In the genomic region with DNA sequence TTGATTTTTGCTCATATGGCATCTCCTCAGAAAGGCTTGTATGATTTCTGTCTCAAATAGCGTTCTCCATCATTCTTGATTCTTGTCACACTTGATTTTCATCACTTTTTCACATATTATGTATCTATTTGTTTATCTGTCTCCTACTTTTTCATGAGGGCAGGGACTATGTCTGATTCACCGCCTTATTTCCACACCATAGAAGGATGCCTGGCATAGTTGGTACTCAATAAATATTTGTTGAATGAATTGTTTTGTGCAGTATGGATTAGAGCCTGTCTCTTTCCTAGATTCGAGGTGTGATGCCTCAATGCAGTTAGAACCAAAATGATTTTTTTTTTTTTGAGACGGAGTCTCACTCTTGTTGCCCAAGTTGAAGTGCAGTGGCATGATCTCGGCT, we compare ENCODE assay signal across 14 cellular contexts. TPM values are rescaled to one million over a fixed set of nuclear protein-coding genes. Genes with fewer than 3 reads are reported as not detected.
DNase-seq lines count a peak whose midpoint lies in the region; ATAC-seq, FAIRE-seq and TF ChIP-seq lines count a peak whose summit lies in the region.
"Had no signal": no experiment of that assay in that cellular context is flagged by ENCODE, and none has a peak within 500 bp of the region (broad histone marks: within the 10 kb centered on the region; RNA-seq: fewer than 3 reads in every experiment).

No MANE protein-coding gene starts in this region.

- no peaks in the 10 kb centered on the region for H3K27me3 ChIP-seq in CD4-positive, alpha-beta memory T cell (ENCODE audit: insufficient read depth, low read length)
- H3K27me3 ChIP-seq in bronchial epithelial cell (ENCODE audit: control insufficient read depth, insufficient read depth, low read length): no peaks in the 10 kb centered on the region
- no peaks in the 10 kb centered on the region for H3K27me3 ChIP-seq in trophoblast cell (ENCODE audit: insufficient read depth, low read length)
- no peaks in the 10 kb centered on the region for H3K27me3 ChIP-seq in ovary
- no peaks in the 10 kb centered on the region for H3K27me3 ChIP-seq in heart left ventricle

- H2BK12ac ChIP-seq in trophoblast cell (ENCODE audit: low read length): no peak overlapping the region

- H3K27ac ChIP-seq in CD4-positive, alpha-beta memory T cell (ENCODE audit: low read depth, low read length): no peak overlapping the region
- H3K27ac ChIP-seq in trophoblast cell (ENCODE audit: low read depth, low read length) (no peak overlapping the region), ovary (no peak overlapping the region), heart left ventricle (peak overlapping the region in 1 of 12 donors; percentile 73)
- H3K27ac ChIP-seq: parathyroid adenoma had no signal

- no peak overlapping the region for H3K4ac ChIP-seq in trophoblast cell (ENCODE audit: low read depth, low read length)

- H3K79me2 ChIP-seq in trophoblast cell (ENCODE audit: control insufficient read depth, insufficient read depth, low read length, poor library complexity): peaks cover 8% of the 10 kb centered on the region

- H4K8ac ChIP-seq in trophoblast cell (ENCODE audit: low read depth, low read length): no peak overlapping the region

- H3K27me3 Mint-ChIP-seq in CD4-positive, alpha-beta memory T cell: no peaks in the 10 kb centered on the region
- no peaks in the 10 kb centered on the region; the same call in 1 of the 2 replicates for H3K27me3 Mint-ChIP-seq in HFFc6 (ENCODE audit: insufficient read depth)

- no peak overlapping the region for H2AFZ ChIP-seq in trophoblast cell (ENCODE audit: insufficient read depth, low read length, poor library complexity)
- H2AFZ ChIP-seq: parathyroid adenoma had no signal

- H3K27ac Mint-ChIP-seq in CD4-positive, alpha-beta memory T cell: peak overlapping the region in 5 of 7 donors; percentile 6 to 74 (median 12)
- peak overlapping the region; percentile 75; the same call in 1 of the 2 replicates for H3K27ac Mint-ChIP-seq in HFFc6

- H3K9me3 ChIP-seq in CD4-positive, alpha-beta memory T cell (ENCODE audit: control insufficient read depth in 1 of 2, low read length in 2 of 2): no peaks in the 10 kb centered on the region
- H3K9me3 ChIP-seq in trophoblast cell (ENCODE audit: insufficient read depth, low read depth, low read length) (no peaks in the 10 kb centered on the region), ovary (no peaks in the 10 kb centered on the region), heart left ventricle (no peaks in the 10 kb centered on the region)

- ATAC-seq in heart left ventricle (no peak), HG02884 (IDR thresholded peaks at IDR 0.05; ENCODE audit: unreplicated experiment) (no peak)
- ATAC-seq: Right ventricle myocardium inferior had no signal

- H3K9me3 Mint-ChIP-seq in CD4-positive, alpha-beta memory T cell: no peaks in the 10 kb centered on the region
- no peaks in the 10 kb centered on the region for H3K9me3 Mint-ChIP-seq in HFFc6

- no peak overlapping the region for H4K12ac ChIP-seq in trophoblast cell (ENCODE audit: low read depth, low read length)

- peaks cover 17% of the 10 kb centered on the region for H3K36me3 ChIP-seq in CD4-positive, alpha-beta memory T cell (ENCODE audit: insufficient read depth, low read length)
- H3K36me3 ChIP-seq in bronchial epithelial cell (ENCODE audit: control insufficient read depth, insufficient read depth, low read length): peaks cover 8% of the 10 kb centered on the region
- peaks cover 31 to 46% of the 10 kb centered on the region in 2 experiments for H3K36me3 ChIP-seq in trophoblast cell (ENCODE audit: control insufficient read depth in 1 of 2, insufficient read depth in 2 of 2, low read length in 2 of 2)
- H3K36me3 ChIP-seq in ovary: no peaks in the 10 kb centered on the region
- peaks cover 0 to 73% (median 49%) of the 10 kb centered on the region in 9 donors for H3K36me3 ChIP-seq in heart left ventricle

- H3K4me1 ChIP-seq in CD4-positive, alpha-beta memory T cell (ENCODE audit: insufficient read depth, low read length): peaks cover 30% of the 10 kb centered on the region
- no peaks in the 10 kb centered on the region for H3K4me1 ChIP-seq in trophoblast cell (ENCODE audit: control insufficient read depth in 1 of 2, insufficient read depth in 2 of 2, low read length in 2 of 2)
- H3K4me1 ChIP-seq in ovary (ENCODE audit: insufficient read depth): no peaks in the 10 kb centered on the region
- peaks cover 0 to 4% (median 0%) of the 10 kb centered on the region in 12 donors for H3K4me1 ChIP-seq in heart left ventricle

- H3K79me1 ChIP-seq in trophoblast cell (ENCODE audit: low read length): no peaks in the 10 kb centered on the region

- no peak overlapping the region for H4K91ac ChIP-seq in trophoblast cell (ENCODE audit: low read depth, low read length)

- H2BK120ac ChIP-seq in trophoblast cell (ENCODE audit: insufficient read depth, low read length, poor library complexity): no peak overlapping the region

- DNase-seq in CD4-positive, alpha-beta memory T cell: no peak
- peak; percentile 55 for DNase-seq in HFFc6
- peak; percentile 42 for DNase-seq in bronchial epithelial cell (ENCODE audit: low read depth)
- DNase-seq in trophoblast cell: peak; percentile 29 to 84
- no peak for DNase-seq in ovary
- no peak for DNase-seq in heart left ventricle
- no peak for DNase-seq in GM19238 (ENCODE audit: insufficient read length, low spot score)
- DNase-seq: activated CD4-positive, alpha-beta T cell treated with anti-CD3 and anti-CD28 coated beads, Interleukin-2, amount 50 U/mL, for 4 hours; dermis blood vessel endothelial cell; NCI-H1092 treated with DMSO at 0.1 percent for 48 hours; NK-92 treated with Interleukin-12 subunit alpha and Interleukin-12 subunit beta, amount 100 ng/mL, for 24 hours had no signal

- CTCF ChIA-PET in CD4-positive, alpha-beta memory T cell (lab: Charles Lee; ENCODE audit: partially characterized antibody): interaction anchor here (0.9 to 22.4 kb wide), 4 partner anchors 11 to 107 kb away, joined by 5 to 609 read pairs (median 12); a partner anchor contains a TSS

- no peak overlapping the region for H3K18ac ChIP-seq in trophoblast cell (ENCODE audit: low read length)

- TF ChIP-seq POLR2A in ovary (IDR thresholded peaks at IDR 0.05): no peak
- no peak for TF ChIP-seq POLR2A in heart left ventricle (IDR thresholded peaks at IDR 0.05)

- H3K4me2 ChIP-seq in trophoblast cell (ENCODE audit: low read length): no peak overlapping the region

- peaks cover 22 to 30% of the 10 kb centered on the region in 2 donors for H3K36me3 Mint-ChIP-seq in CD4-positive, alpha-beta memory T cell
- H3K36me3 Mint-ChIP-seq in HFFc6 (ENCODE audit: low read depth): peaks cover 42% of the 10 kb centered on the region

- H3K4me3 ChIP-seq in CD4-positive, alpha-beta memory T cell (ENCODE audit: low read length in 2 of 2): no peak overlapping the region
- no peak overlapping the region for H3K4me3 ChIP-seq in bronchial epithelial cell (ENCODE audit: low read depth, low read length)
- no peak overlapping the region for H3K4me3 ChIP-seq in trophoblast cell (ENCODE audit: low read depth, low read length)
- H3K4me3 ChIP-seq in ovary: no peak overlapping the region
- H3K4me3 ChIP-seq in heart left ventricle: no peak overlapping the region

- peaks cover 32 to 64% (median 46%) of the 10 kb centered on the region in 4 donors for H3K4me1 Mint-ChIP-seq in CD4-positive, alpha-beta memory T cell
- peaks cover 33% of the 10 kb centered on the region for H3K4me1 Mint-ChIP-seq in HFFc6 (ENCODE audit: low read depth)

- H2BK5ac ChIP-seq in trophoblast cell (ENCODE audit: low read depth, low read length, poor library complexity): no peak overlapping the region

- TF ChIP-seq EP300 in ovary (IDR thresholded peaks at IDR 0.05): no peak

- no peak overlapping the region for H3K23ac ChIP-seq in trophoblast cell (ENCODE audit: low read length)

- POLR2A ChIA-PET in CD4-positive, alpha-beta memory T cell (lab: Charles Lee; ENCODE audit: partially characterized antibody): interaction anchor here (0.6 to 1.3 kb wide), 4 partner anchors 10 to 109 kb away, joined by 3 to 8 read pairs (median 4); a partner anchor contains a TSS

- no peak overlapping the region for H3K4me3 Mint-ChIP-seq in CD4-positive, alpha-beta memory T cell
- peak overlapping the region; percentile 41; the same call in 1 of the 2 replicates for H3K4me3 Mint-ChIP-seq in HFFc6

- no peak for FAIRE-seq in bronchial epithelial cell (lab: Jason Lieb, UNC)

- intact Hi-C loops in CD4-positive, alpha-beta memory T cell (cut with micrococcal nuclease): no loop called here
- intact Hi-C loops in ovary (cut with DNase I) (loop anchor here in 2 of 4 donors (10.0 kb wide), 2 partner anchors 62 to 102 kb away; no protein-coding TSS in a partner anchor), heart left ventricle (cut with DNase I) (no loop called here)

- WGBS in trophoblast cell (ENCODE audit: extremely low coverage, insufficient coverage, insufficient read length): no CpG with 5 or more reads among the region's 5 CpGs
- WGBS in ovary, 3 donors: 83 to 88% (median 85%) methylated on average over 5 of the region's 5 CpGs
- 90 to 95% (median 92%) methylated on average over 5 of the region's 5 CpGs for WGBS in heart left ventricle, 4 donors

- H2AK5ac ChIP-seq in trophoblast cell (ENCODE audit: low read length): no peak overlapping the region

- H3K14ac ChIP-seq in trophoblast cell (ENCODE audit: low read length): no peak overlapping the region

- no peak overlapping the region for H3K9ac ChIP-seq in trophoblast cell (ENCODE audit: low read length)
- H3K9ac ChIP-seq: parathyroid adenoma had no signal

- no peak for TF ChIP-seq CTCF in HFFc6 (IDR thresholded peaks at IDR 0.05)
- no peak for TF ChIP-seq CTCF in bronchial epithelial cell (IDR thresholded peaks at IDR 0.05; ENCODE audit: insufficient read depth, low read length, severe bottlenecking)
- TF ChIP-seq CTCF in ovary (IDR thresholded peaks at IDR 0.05): no peak
- no peak for TF ChIP-seq CTCF in heart left ventricle (IDR thresholded peaks at IDR 0.05)

RNA-seq across cellular contexts. Expression of a gene that starts 12.1 kb away (rescaled TPM):
- 10 to 100 TPM; 35.3 to 36.0 TPM for total RNA-seq in CD4-positive, alpha-beta memory T cell
- 100 to 1,000 TPM; 107 to 182 TPM for polyA plus RNA-seq in CD4-positive, alpha-beta memory T cell
- 100 to 1,000 TPM; 158 to 181 (median 175) TPM for total RNA-seq in HFFc6 (2021; fragmentation: NEBNext Ultra II Directional; extraction: Animal tissue kit (Norgen Biotek cat#: 25700))
- 90.6 and 108 TPM in 2 replicates for total RNA-seq in bronchial epithelial cell
- polyA plus RNA-seq in trophoblast cell (2013): 152 and 161 TPM in 2 replicates
- 10 to 100 TPM; 25.5 to 64.8 (median 55.6) TPM for total RNA-seq in ovary
- polyA plus RNA-seq in ovary: 100 to 1,000 TPM in 1 of 2 donors, 10 to 100 TPM in 1; 47.4 to 138 TPM
- total RNA-seq in heart left ventricle: 10 to 100 TPM; 30.5 to 58.7 (median 49.7) TPM
- 10 to 100 TPM; 15.7 to 84.1 TPM for polyA plus RNA-seq in heart left ventricle

RNA-seq across cellular contexts. Expression of a gene that starts 29.2 kb away (rescaled TPM):
- total RNA-seq in CD4-positive, alpha-beta memory T cell: 10 to 100 TPM; 74.8 to 75.7 TPM
- 1 to 10 TPM in 1 of 2 donors, under 1 TPM in 1; 0.33 to 3.4 TPM for polyA plus RNA-seq in CD4-positive, alpha-beta memory T cell
- 10 to 100 TPM; 43.9 to 66.1 (median 55.2) TPM for total RNA-seq in HFFc6 (2021; fragmentation: NEBNext Ultra II Directional; extraction: Animal tissue kit (Norgen Biotek cat#: 25700))
- 2.6 and 7.0 TPM in 2 replicates for total RNA-seq in bronchial epithelial cell
- polyA plus RNA-seq in trophoblast cell (2013): 17.0 and 17.4 TPM in 2 replicates
- 10 to 100 TPM; 10.7 to 58.2 (median 50.0) TPM for total RNA-seq in ovary
- polyA plus RNA-seq in ovary: 10 to 100 TPM; 18.5 to 38.8 TPM
- total RNA-seq in heart left ventricle: 10 to 100 TPM; 16.5 to 35.0 (median 24.7) TPM
- polyA plus RNA-seq in heart left ventricle: 10 to 100 TPM in 1 of 2 donors, 1 to 10 TPM in 1; 9.6 to 10.4 TPM

Comparison
In these comparisons a context has a peak if more than half of its experiments do, and no peak if none do; other contexts are left out.
1. DNase-seq: peak in HFFc6 (single experiment), bronchial epithelial cell (single experiment) and trophoblast cell (2 of 2); none in CD4-positive, alpha-beta memory T cell (0 of 5), ovary (0 of 5), heart left ventricle (0 of 5) and GM19238 (single experiment).